In genomic region chr13:98496966-98497365, GRCh38 we compare ENCODE assay signal across 13 cellular contexts.
DNase-seq lines count a peak whose midpoint lies in the region; ATAC-seq and TF ChIP-seq lines count a peak whose summit lies in the region.
"Had no signal": no experiment of that assay in that cellular context is flagged by ENCODE, and none has a peak within 500 bp of the region (broad histone marks: within the 10 kb centered on the region; RNA-seq: fewer than 3 reads in every experiment).

No MANE protein-coding gene starts in this region.

- no peak for ATAC-seq in CD4-positive, CD25-positive, alpha-beta regulatory T cell (ENCODE audit: low read depth in 2 of 2)
- ATAC-seq in GM18868 (IDR thresholded peaks at IDR 0.05; ENCODE audit: unreplicated experiment) (no peak), GM18517 (IDR thresholded peaks at IDR 0.05; ENCODE audit: unreplicated experiment) (no peak)
- ATAC-seq: activated CD4-positive, alpha-beta T cell treated with anti-CD3 and anti-CD28 coated beads for 36 hours; natural killer cell treated with Interleukin-12 subunit alpha and Interleukin-12 subunit beta and Interleukin-15 and Interleukin-18, amount 100 ng/mL, for 72 hours; T-cell had no signal

- no peak overlapping the region for H2AFZ ChIP-seq in hepatocyte
- no peak overlapping the region for H2AFZ ChIP-seq in smooth muscle cell (ENCODE audit: low read depth)

- no peaks in the 10 kb centered on the region for H3K9me2 ChIP-seq in hepatocyte (replicated peaks; ENCODE audit: insufficient read depth)

- no peak overlapping the region for H3K4me3 ChIP-seq in CD4-positive, CD25-positive, alpha-beta regulatory T cell (ENCODE audit: low read depth, low read length)
- H3K4me3 ChIP-seq in Peyer's patch (no peak overlapping the region), hepatocyte (no peak overlapping the region), smooth muscle cell (no peak overlapping the region)

- TF ChIP-seq POLR2A in Peyer's patch (IDR thresholded peaks at IDR 0.05) = no peak

- H3K4me1 Mint-ChIP-seq in CD4-positive, CD25-positive, alpha-beta regulatory T cell = peaks cover 27 to 70% (median 59%) of the 10 kb centered on the region in 4 donors

- H4K20me1 ChIP-seq in hepatocyte (ENCODE audit: insufficient read depth, poor library complexity, severe bottlenecking) (peaks cover 22% of the 10 kb centered on the region), smooth muscle cell (ENCODE audit: low read depth) (peaks cover 87% of the 10 kb centered on the region)

- no peak for DNase-seq in CD4-positive, CD25-positive, alpha-beta regulatory T cell
- no peak for DNase-seq in Peyer's patch
- no peak for DNase-seq in hepatocyte (ENCODE audit: low spot score)
- no peak for DNase-seq in smooth muscle cell (lab: John Stamatoyannopoulos, UW; ENCODE audit: unreplicated experiment)
- no peak for DNase-seq in NK-92 treated with Interleukin-12 subunit alpha and Interleukin-12 subunit beta, amount 100 ng/mL, for 24 hours (lab: John Stamatoyannopoulos, UW)
- DNase-seq in ureter (ENCODE audit: low spot score) = no peak
- DNase-seq: activated CD4-positive, alpha-beta T cell treated with anti-CD3 and anti-CD28 coated beads for 36 hours; NCI-H1048; T-cell had no signal

- H3K9ac ChIP-seq in smooth muscle cell (ENCODE audit: low read depth) = peak overlapping the region; percentile 67

- H3K4me3 Mint-ChIP-seq in CD4-positive, CD25-positive, alpha-beta regulatory T cell = peak overlapping the region in 1 of 4 donors; percentile 13
- H3K4me3 Mint-ChIP-seq: activated CD4-positive, alpha-beta T cell treated with anti-CD3 and anti-CD28 coated beads for 36 hours; B cell; natural killer cell treated with Interleukin-12 subunit alpha and Interleukin-12 subunit beta and Interleukin-15 and Interleukin-18, amount 100 ng/mL, for 72 hours; T-cell had no signal

- peaks cover 15% of the 10 kb centered on the region for H3F3A ChIP-seq in smooth muscle cell (ENCODE audit: low read depth)

- peaks cover 12% of the 10 kb centered on the region for H3K4me1 ChIP-seq in CD4-positive, CD25-positive, alpha-beta regulatory T cell (ENCODE audit: control insufficient read depth, insufficient read depth, low read length, poor library complexity, severe bottlenecking)
- H3K4me1 ChIP-seq in Peyer's patch (peaks cover 0 to 48% (median 0%) of the 10 kb centered on the region in 4 donors), hepatocyte (ENCODE audit: insufficient read depth) (peaks cover 32% of the 10 kb centered on the region), smooth muscle cell (ENCODE audit: low read depth) (peaks cover 40% of the 10 kb centered on the region)

- H3K4me2 ChIP-seq in hepatocyte (peak overlapping the region; percentile 61), smooth muscle cell (peak overlapping the region; percentile 79)

- TF ChIP-seq CTCF in Peyer's patch (IDR thresholded peaks at IDR 0.05) (no peak), hepatocyte (IDR thresholded peaks at IDR 0.05; ENCODE audit: poor library complexity) (no peak), smooth muscle cell (IDR thresholded peaks at IDR 0.05; ENCODE audit: borderline replicate concordance, insufficient read depth, poor library complexity, severe bottlenecking) (no peak)

- peaks cover 96% of the 10 kb centered on the region for H3K79me2 ChIP-seq in hepatocyte
- peaks cover 93% of the 10 kb centered on the region for H3K79me2 ChIP-seq in smooth muscle cell (ENCODE audit: low read depth)

- no peaks in the 10 kb centered on the region for H3K9me3 Mint-ChIP-seq in CD4-positive, CD25-positive, alpha-beta regulatory T cell
- H3K9me3 Mint-ChIP-seq: natural killer cell treated with Interleukin-12 subunit alpha and Interleukin-12 subunit beta and Interleukin-15 and Interleukin-18, amount 100 ng/mL, for 72 hours; T-cell had no signal

- WGBS in hepatocyte (ENCODE audit: low lambda C conversion rate, missing lambda C conversion rate) = 96% methylated on average over 8 of the region's 8 CpGs
- 86% methylated on average over 8 of the region's 8 CpGs for WGBS in smooth muscle cell (ENCODE audit: low lambda C conversion rate)

- H3K27ac ChIP-seq in CD4-positive, CD25-positive, alpha-beta regulatory T cell (ENCODE audit: insufficient read depth, low read length, poor library complexity, severe bottlenecking) = no peak overlapping the region
- peak overlapping the region; percentile 40 to 76 (median 66) for H3K27ac ChIP-seq in Peyer's patch
- H3K27ac ChIP-seq in hepatocyte = peak overlapping the region; percentile 79
- H3K27ac ChIP-seq in smooth muscle cell (ENCODE audit: low read depth) = peak overlapping the region; percentile 97

- no peaks in the 10 kb centered on the region for H3K9me3 ChIP-seq in CD4-positive, CD25-positive, alpha-beta regulatory T cell (ENCODE audit: control insufficient read depth in 2 of 2, low read length in 2 of 2)
- H3K9me3 ChIP-seq in Peyer's patch (no peaks in the 10 kb centered on the region), hepatocyte (ENCODE audit: low read depth) (no peaks in the 10 kb centered on the region), smooth muscle cell (replicated peaks; ENCODE audit: low read depth) (no peaks in the 10 kb centered on the region)

- peaks cover 13% of the 10 kb centered on the region for H3K36me3 Mint-ChIP-seq in CD4-positive, CD25-positive, alpha-beta regulatory T cell
- H3K36me3 Mint-ChIP-seq: natural killer cell treated with Interleukin-12 subunit alpha and Interleukin-12 subunit beta and Interleukin-15 and Interleukin-18, amount 100 ng/mL, for 72 hours had no signal

- H3K27me3 ChIP-seq in CD4-positive, CD25-positive, alpha-beta regulatory T cell (ENCODE audit: control insufficient read depth, insufficient read depth, low read length) = no peaks in the 10 kb centered on the region
- H3K27me3 ChIP-seq in Peyer's patch = no peaks in the 10 kb centered on the region
- no peaks in the 10 kb centered on the region for H3K27me3 ChIP-seq in hepatocyte
- no peaks in the 10 kb centered on the region for H3K27me3 ChIP-seq in smooth muscle cell (ENCODE audit: low read depth)

- peaks cover 46% of the 10 kb centered on the region for H3K36me3 ChIP-seq in CD4-positive, CD25-positive, alpha-beta regulatory T cell (ENCODE audit: control insufficient read depth, insufficient read depth, low read length)
- peaks cover 0 to 13% (median 0%) of the 10 kb centered on the region in 3 donors for H3K36me3 ChIP-seq in Peyer's patch
- H3K36me3 ChIP-seq in hepatocyte (replicated peaks; ENCODE audit: insufficient read depth, low read depth) = no peaks in the 10 kb centered on the region
- H3K36me3 ChIP-seq in smooth muscle cell (ENCODE audit: low read depth) = no peaks in the 10 kb centered on the region

- H3K27ac Mint-ChIP-seq in CD4-positive, CD25-positive, alpha-beta regulatory T cell = peak overlapping the region in 2 of 3 donors; percentile 78 to 88
- H3K27ac Mint-ChIP-seq: activated CD4-positive, alpha-beta T cell treated with anti-CD3 and anti-CD28 coated beads for 36 hours; B cell; natural killer cell treated with Interleukin-12 subunit alpha and Interleukin-12 subunit beta and Interleukin-15 and Interleukin-18, amount 100 ng/mL, for 72 hours had no signal

- no peaks in the 10 kb centered on the region for H3K27me3 Mint-ChIP-seq in CD4-positive, CD25-positive, alpha-beta regulatory T cell
- H3K27me3 Mint-ChIP-seq: activated CD4-positive, alpha-beta T cell treated with anti-CD3 and anti-CD28 coated beads for 36 hours; B cell; T-cell had no signal
